ENCODE assay signal across 1 cellular context in the genomic region with DNA sequence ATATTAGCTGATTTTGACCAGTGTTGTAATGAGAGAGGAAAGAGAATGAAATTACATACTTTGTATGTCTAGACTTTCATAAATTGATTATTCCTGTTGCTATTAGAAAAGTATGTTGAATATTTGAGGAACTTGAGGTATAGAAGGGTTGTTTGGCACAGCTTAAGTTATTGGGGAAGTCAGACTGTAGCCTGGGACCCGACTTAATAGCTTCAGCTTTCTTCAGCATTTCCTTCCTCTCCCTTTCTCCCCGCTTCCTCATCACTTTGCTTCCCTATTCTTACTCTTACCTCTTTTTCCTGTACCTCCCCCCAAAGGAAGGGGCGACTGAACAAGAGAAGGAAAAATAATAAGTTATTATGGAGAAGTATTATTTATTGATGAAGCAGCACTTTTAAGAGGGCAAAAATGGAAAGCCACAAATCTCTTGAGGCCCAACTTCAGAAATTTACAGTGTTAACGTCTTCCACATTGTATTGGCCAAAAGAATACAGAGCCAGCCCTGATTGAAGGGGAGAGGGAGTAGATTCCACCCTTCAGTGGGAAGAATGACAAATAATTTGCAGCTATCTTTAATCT.
A peak's percentile ranks its signal among the peaks of the same experiment; 100 is the strongest.
TF ChIP-seq lines count a peak whose summit lies in the region.

No MANE protein-coding gene starts in this region.

TF ChIP-seq in IMR-90, 13 proteins besides CTCF, POLR2A, EP300 and RAD21:
- no peak for TF ChIP-seq CEBPB (IDR thresholded peaks at IDR 0.05; ENCODE audit: low read depth, low read length)
- peak; percentile 56 for TF ChIP-seq MAFK (IDR thresholded peaks at IDR 0.05; ENCODE audit: low read depth, low read length)
